8 cellular contexts compared by ENCODE assay signal in the genomic region with DNA sequence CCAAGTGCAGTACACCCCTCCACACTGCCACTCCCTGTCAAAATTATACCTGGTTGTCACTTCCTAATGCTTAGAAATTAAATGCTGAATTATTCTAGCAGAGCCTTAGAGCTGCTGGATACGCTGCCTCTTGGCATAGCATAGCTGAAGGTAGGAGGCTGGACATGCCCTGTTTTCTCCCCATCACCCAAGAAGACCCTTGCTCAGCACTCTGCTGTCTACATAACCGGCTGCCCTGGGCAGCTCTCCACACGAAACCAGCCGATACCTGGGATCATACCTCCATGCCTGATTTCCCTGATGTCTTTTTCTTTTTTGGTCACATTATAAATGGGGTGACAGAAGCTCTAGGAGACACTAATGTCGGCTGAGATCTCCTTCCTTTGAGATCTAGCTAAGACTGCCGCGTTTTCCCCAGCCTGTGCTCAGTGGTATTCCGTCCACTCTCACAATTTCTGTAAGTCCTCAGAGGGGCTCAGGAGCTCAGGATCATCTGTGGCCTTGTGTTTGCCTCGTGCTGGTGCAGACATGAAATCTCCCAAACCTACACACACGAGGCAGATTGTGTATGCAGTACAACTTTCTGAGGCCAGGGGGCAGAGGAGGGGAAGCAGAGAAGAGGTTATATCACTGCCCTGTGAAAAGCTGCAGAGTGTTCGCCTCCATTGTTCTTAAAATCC. TPM values are rescaled to one million over a fixed set of nuclear protein-coding genes. Genes with fewer than 3 reads are reported as not detected.
A peak's percentile ranks its signal among the peaks of the same experiment; 100 is the strongest.
DNase-seq lines count a peak whose midpoint lies in the region; ATAC-seq and TF ChIP-seq lines count a peak whose summit lies in the region.

No MANE protein-coding gene starts in this region.

- H3K9me3 Mint-ChIP-seq in stimulated activated effector memory CD8-positive, alpha-beta T cell treated with anti-CD3 and anti-CD28 coated beads, Interleukin-12 subunit alpha, Interleukin-12 subunit beta, amount 100 ng/mL, for 72 hours: no peaks in the 10 kb centered on the region

- no peak overlapping the region for H3K4me3 Mint-ChIP-seq in stimulated activated effector memory CD8-positive, alpha-beta T cell treated with anti-CD3 and anti-CD28 coated beads, Interleukin-12 subunit alpha, Interleukin-12 subunit beta, amount 100 ng/mL, for 72 hours

- H3K36me3 Mint-ChIP-seq in stimulated activated effector memory CD8-positive, alpha-beta T cell treated with anti-CD3 and anti-CD28 coated beads, Interleukin-12 subunit alpha, Interleukin-12 subunit beta, amount 100 ng/mL, for 72 hours: no peaks in the 10 kb centered on the region

- 63 to 65% methylated on average over 11 of the region's 11 CpGs for WGBS in lower leg skin, 2 donors

- peaks cover 14% of the 10 kb centered on the region for H3K4me1 Mint-ChIP-seq in stimulated activated effector memory CD8-positive, alpha-beta T cell treated with anti-CD3 and anti-CD28 coated beads, Interleukin-12 subunit alpha, Interleukin-12 subunit beta, amount 100 ng/mL, for 72 hours

- ATAC-seq in HG02798 (IDR thresholded peaks at IDR 0.05; ENCODE audit: poor library complexity, unreplicated experiment) (peak; percentile 47), HG02938 (IDR thresholded peaks at IDR 0.05; ENCODE audit: unreplicated experiment) (no peak)
- ATAC-seq in stimulated activated effector memory CD8-positive, alpha-beta T cell treated with anti-CD3 and anti-CD28 coated beads, Interleukin-12 subunit alpha, Interleukin-12 subunit beta, amount 100 ng/mL, for 72 hours: peak; percentile 79

- no peak overlapping the region for H3K27ac ChIP-seq in coronary artery

- H3K4me3 ChIP-seq in coronary artery (no peak overlapping the region), lower leg skin (ENCODE audit: low read depth, poor library complexity, severe bottlenecking) (no peak overlapping the region)

- DNase-seq in COLO829 (ENCODE audit: low spot score): peak; percentile 40
- DNase-seq in NCI-H446 treated with DMSO at 0.1 percent for 48 hours (lab: John Stamatoyannopoulos, UW): peak; percentile 8
- DNase-seq in activated CD4-positive, CD25-positive, alpha-beta regulatory T cell (lab: John Stamatoyannopoulos, UW): peak in 3 of 4 experiments; percentile 19 to 37 (median 27)
- DNase-seq in coronary artery (ENCODE audit: low spot score): no peak
- DNase-seq in lower leg skin (ENCODE audit: low spot score in 2 of 2): peak; percentile 41 to 83
- peak; percentile 37 to 79 for DNase-seq in stimulated activated effector memory CD8-positive, alpha-beta T cell treated with anti-CD3 and anti-CD28 coated beads, Interleukin-12 subunit alpha, Interleukin-12 subunit beta, amount 100 ng/mL, for 72 hours (ENCODE audit: low spot score in 2 of 2)

- peak; percentile 33 for TF ChIP-seq CTCF in coronary artery (IDR thresholded peaks at IDR 0.05)
- no peak for TF ChIP-seq CTCF in lower leg skin (IDR thresholded peaks at IDR 0.05)

- no peak for TF ChIP-seq POLR2A in lower leg skin (IDR thresholded peaks at IDR 0.05)

- no peak overlapping the region for H3K27ac Mint-ChIP-seq in stimulated activated effector memory CD8-positive, alpha-beta T cell treated with anti-CD3 and anti-CD28 coated beads, Interleukin-12 subunit alpha, Interleukin-12 subunit beta, amount 100 ng/mL, for 72 hours

- intact Hi-C loops in lower leg skin (cut with DNase I; ENCODE audit: low total_unique reads): loop anchor here (10.0 kb wide), 2 partner anchors 105 to 685 kb away; no protein-coding TSS in a partner anchor

RNA-seq across cellular contexts. Expression of a gene that starts 13.5 kb away (rescaled TPM):
- 1 to 10 TPM; 1.1 to 1.6 (median 1.4) TPM for total RNA-seq in lower leg skin

RNA-seq across cellular contexts. Expression of a gene that starts 30.4 kb away (rescaled TPM):
- 10 to 100 TPM in 2 of 4 donors, 1 to 10 TPM in 2; 5.0 to 20.2 (median 13.4) TPM for total RNA-seq in lower leg skin

RNA-seq across cellular contexts. Expression of a gene that starts 36.1 kb away (rescaled TPM):
- total RNA-seq in lower leg skin: 10 to 100 TPM; 47.3 to 82.3 (median 78.4) TPM

RNA-seq across cellular contexts. Expression of a gene that starts 54.0 kb away (rescaled TPM):
- 100 to 1,000 TPM; 206 to 427 (median 359) TPM for total RNA-seq in lower leg skin
